ENCODE assay signal across 1 cellular context in the genomic region with DNA sequence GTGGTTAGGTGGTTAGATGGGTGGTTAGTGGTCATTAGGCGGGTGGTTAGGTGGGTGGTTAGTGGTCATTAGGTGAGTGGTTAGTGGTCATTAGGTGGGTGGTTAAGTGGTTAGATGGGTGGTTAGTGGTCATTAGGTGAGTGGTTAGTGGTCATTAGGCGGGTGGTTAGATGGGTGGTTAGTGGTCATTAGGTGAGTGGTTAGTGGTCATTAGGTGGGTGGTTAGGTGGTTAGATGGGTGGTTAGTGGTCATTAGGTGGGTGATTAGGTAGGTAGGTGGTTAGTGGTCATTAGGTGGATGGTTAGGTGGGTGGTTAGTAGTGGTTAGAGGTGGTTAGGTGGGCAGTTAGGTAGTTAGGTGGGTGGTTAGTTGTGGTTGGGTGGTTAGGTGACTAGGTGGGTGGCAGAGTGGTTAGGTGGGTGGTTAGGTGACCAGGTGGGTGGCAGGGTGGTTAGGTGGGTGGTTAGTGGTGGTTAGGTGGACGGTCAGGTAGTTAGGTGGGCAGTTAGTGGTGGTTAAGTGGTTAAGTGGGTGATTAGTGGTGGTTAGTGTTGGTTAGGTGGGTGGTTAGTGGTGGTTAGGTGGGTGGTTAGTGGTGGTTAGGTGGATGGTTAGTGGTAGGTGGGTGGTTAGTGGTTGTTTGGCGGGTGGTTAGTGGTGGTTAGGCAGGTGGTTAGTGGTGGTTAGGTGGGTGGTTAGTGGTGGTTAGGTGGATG.
TF ChIP-seq lines count a peak whose summit lies in the region.

No MANE protein-coding gene starts in this region.

TF ChIP-seq in K562, 482 proteins besides CTCF, POLR2A, EP300 and RAD21 (continued from another document and continues in another):
- no peak for TF ChIP-seq TEAD4 (IDR thresholded peaks at IDR 0.05; ENCODE audit: low read length)
- TF ChIP-seq TEAD4 (CRISPR knock-in tag; IDR thresholded peaks at IDR 0.05; ENCODE audit: borderline replicate concordance), result no peak
- TF ChIP-seq ARID1B (IDR thresholded peaks at IDR 0.05), result no peak
- TF ChIP-seq, protein P1, sequence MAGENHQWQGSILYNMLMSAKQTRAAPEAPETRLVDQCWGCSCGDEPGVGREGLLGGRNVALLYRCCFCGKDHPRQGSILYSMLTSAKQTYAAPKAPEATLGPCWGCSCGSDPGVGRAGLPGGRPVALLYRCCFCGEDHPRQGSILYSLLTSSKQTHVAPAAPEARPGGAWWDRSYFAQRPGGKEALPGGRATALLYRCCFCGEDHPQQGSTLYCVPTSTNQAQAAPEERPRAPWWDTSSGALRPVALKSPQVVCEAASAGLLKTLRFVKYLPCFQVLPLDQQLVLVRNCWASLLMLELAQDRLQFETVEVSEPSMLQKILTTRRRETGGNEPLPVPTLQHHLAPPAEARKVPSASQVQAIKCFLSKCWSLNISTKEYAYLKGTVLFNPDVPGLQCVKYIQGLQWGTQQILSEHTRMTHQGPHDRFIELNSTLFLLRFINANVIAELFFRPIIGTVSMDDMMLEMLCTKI (IDR thresholded peaks at IDR 0.05; ENCODE audit: partially characterized antibody), result no peak
- TF ChIP-seq, protein P2, sequence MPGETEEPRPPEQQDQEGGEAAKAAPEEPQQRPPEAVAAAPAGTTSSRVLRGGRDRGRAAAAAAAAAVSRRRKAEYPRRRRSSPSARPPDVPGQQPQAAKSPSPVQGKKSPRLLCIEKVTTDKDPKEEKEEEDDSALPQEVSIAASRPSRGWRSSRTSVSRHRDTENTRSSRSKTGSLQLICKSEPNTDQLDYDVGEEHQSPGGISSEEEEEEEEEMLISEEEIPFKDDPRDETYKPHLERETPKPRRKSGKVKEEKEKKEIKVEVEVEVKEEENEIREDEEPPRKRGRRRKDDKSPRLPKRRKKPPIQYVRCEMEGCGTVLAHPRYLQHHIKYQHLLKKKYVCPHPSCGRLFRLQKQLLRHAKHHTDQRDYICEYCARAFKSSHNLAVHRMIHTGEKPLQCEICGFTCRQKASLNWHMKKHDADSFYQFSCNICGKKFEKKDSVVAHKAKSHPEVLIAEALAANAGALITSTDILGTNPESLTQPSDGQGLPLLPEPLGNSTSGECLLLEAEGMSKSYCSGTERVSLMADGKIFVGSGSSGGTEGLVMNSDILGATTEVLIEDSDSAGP (CRISPR knock-in tag; IDR thresholded peaks at IDR 0.05), result no peak
- TF ChIP-seq PHF20 (IDR thresholded peaks at IDR 0.05; ENCODE audit: partially characterized antibody), result peak; percentile 18
- TF ChIP-seq HLTF (IDR thresholded peaks at IDR 0.05), result peak; percentile 88
- TF ChIP-seq, protein P3, sequence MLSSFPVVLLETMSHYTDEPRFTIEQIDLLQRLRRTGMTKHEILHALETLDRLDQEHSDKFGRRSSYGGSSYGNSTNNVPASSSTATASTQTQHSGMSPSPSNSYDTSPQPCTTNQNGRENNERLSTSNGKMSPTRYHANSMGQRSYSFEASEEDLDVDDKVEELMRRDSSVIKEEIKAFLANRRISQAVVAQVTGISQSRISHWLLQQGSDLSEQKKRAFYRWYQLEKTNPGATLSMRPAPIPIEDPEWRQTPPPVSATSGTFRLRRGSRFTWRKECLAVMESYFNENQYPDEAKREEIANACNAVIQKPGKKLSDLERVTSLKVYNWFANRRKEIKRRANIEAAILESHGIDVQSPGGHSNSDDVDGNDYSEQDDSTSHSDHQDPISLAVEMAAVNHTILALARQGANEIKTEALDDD (IDR thresholded peaks at IDR 0.05), result peak; percentile 99
- no peak for TF ChIP-seq XRCC3 (IDR thresholded peaks at IDR 0.05)
- no peak for TF ChIP-seq ZNF444 (CRISPR knock-in tag; IDR thresholded peaks at IDR 0.05)
- TF ChIP-seq TEAD2 (tag; IDR thresholded peaks at IDR 0.05), result no peak
- TF ChIP-seq ZNF586 (CRISPR knock-in tag; conservative IDR thresholded peaks at IDR 0.05), result no peak
- TF ChIP-seq NRF1 (conservative IDR thresholded peaks at IDR 0.05 in 1 of 2, IDR thresholded peaks at IDR 0.05 in 1 of 2), result no peak
- no peak for TF ChIP-seq ETV1 (tag; conservative IDR thresholded peaks at IDR 0.05; ENCODE audit: low read depth)
- TF ChIP-seq ZBTB8A (IDR thresholded peaks at IDR 0.05; ENCODE audit: partially characterized antibody), result no peak
- no peak for TF ChIP-seq HDAC3 (IDR thresholded peaks at IDR 0.05; ENCODE audit: borderline replicate concordance, partially characterized antibody)
- no peak for TF ChIP-seq PYGO2 (tag; IDR thresholded peaks at IDR 0.05)
- TF ChIP-seq KLF6 (CRISPR knock-in tag; IDR thresholded peaks at IDR 0.05; ENCODE audit: borderline replicate concordance), result no peak
- no peak for TF ChIP-seq EWSR1 (IDR thresholded peaks at IDR 0.05; ENCODE audit: borderline replicate concordance, low read depth, partially characterized antibody)
- no peak for TF ChIP-seq PPARD (CRISPR knock-in tag; IDR thresholded peaks at IDR 0.05)
- TF ChIP-seq, protein P4, sequence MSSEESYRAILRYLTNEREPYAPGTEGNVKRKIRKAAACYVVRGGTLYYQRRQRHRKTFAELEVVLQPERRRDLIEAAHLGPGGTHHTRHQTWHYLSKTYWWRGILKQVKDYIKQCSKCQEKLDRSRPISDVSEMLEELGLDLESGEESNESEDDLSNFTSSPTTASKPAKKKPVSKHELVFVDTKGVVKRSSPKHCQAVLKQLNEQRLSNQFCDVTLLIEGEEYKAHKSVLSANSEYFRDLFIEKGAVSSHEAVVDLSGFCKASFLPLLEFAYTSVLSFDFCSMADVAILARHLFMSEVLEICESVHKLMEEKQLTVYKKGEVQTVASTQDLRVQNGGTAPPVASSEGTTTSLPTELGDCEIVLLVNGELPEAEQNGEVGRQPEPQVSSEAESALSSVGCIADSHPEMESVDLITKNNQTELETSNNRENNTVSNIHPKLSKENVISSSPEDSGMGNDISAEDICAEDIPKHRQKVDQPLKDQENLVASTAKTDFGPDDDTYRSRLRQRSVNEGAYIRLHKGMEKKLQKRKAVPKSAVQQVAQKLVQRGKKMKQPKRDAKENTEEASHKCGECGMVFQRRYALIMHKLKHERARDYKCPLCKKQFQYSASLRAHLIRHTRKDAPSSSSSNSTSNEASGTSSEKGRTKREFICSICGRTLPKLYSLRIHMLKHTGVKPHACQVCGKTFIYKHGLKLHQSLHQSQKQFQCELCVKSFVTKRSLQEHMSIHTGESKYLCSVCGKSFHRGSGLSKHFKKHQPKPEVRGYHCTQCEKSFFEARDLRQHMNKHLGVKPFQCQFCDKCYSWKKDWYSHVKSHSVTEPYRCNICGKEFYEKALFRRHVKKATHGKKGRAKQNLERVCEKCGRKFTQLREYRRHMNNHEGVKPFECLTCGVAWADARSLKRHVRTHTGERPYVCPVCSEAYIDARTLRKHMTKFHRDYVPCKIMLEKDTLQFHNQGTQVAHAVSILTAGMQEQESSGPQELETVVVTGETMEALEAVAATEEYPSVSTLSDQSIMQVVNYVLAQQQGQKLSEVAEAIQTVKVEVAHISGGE (CRISPR knock-in tag; IDR thresholded peaks at IDR 0.05), result no peak
- no peak for TF ChIP-seq TEAD1 (CRISPR knock-in tag; IDR thresholded peaks at IDR 0.05)
- TF ChIP-seq BRD9 (IDR thresholded peaks at IDR 0.05; ENCODE audit: low read depth, partially characterized antibody), result peak; percentile 99
- TF ChIP-seq ZNF41 (CRISPR knock-in tag; conservative IDR thresholded peaks at IDR 0.05), result no peak
- no peak for TF ChIP-seq RBM25 (IDR thresholded peaks at IDR 0.05; ENCODE audit: low read depth, low read length, severe bottlenecking)
- TF ChIP-seq NR2F6 (CRISPR knock-in tag; IDR thresholded peaks at IDR 0.05), result no peak
- no peak for TF ChIP-seq MCM3 (IDR thresholded peaks at IDR 0.05)
- TF ChIP-seq, protein P5, sequence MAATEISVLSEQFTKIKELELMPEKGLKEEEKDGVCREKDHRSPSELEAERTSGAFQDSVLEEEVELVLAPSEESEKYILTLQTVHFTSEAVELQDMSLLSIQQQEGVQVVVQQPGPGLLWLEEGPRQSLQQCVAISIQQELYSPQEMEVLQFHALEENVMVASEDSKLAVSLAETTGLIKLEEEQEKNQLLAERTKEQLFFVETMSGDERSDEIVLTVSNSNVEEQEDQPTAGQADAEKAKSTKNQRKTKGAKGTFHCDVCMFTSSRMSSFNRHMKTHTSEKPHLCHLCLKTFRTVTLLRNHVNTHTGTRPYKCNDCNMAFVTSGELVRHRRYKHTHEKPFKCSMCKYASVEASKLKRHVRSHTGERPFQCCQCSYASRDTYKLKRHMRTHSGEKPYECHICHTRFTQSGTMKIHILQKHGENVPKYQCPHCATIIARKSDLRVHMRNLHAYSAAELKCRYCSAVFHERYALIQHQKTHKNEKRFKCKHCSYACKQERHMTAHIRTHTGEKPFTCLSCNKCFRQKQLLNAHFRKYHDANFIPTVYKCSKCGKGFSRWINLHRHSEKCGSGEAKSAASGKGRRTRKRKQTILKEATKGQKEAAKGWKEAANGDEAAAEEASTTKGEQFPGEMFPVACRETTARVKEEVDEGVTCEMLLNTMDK (IDR thresholded peaks at IDR 0.05; ENCODE audit: borderline replicate concordance, insufficient read depth, low read depth, low read length, poor library complexity, severe bottlenecking), result no peak
- TF ChIP-seq, protein P6, sequence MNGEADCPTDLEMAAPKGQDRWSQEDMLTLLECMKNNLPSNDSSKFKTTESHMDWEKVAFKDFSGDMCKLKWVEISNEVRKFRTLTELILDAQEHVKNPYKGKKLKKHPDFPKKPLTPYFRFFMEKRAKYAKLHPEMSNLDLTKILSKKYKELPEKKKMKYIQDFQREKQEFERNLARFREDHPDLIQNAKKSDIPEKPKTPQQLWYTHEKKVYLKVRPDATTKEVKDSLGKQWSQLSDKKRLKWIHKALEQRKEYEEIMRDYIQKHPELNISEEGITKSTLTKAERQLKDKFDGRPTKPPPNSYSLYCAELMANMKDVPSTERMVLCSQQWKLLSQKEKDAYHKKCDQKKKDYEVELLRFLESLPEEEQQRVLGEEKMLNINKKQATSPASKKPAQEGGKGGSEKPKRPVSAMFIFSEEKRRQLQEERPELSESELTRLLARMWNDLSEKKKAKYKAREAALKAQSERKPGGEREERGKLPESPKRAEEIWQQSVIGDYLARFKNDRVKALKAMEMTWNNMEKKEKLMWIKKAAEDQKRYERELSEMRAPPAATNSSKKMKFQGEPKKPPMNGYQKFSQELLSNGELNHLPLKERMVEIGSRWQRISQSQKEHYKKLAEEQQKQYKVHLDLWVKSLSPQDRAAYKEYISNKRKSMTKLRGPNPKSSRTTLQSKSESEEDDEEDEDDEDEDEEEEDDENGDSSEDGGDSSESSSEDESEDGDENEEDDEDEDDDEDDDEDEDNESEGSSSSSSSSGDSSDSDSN (IDR thresholded peaks at IDR 0.05; ENCODE audit: borderline replicate concordance in 1 of 2, low read depth in 2 of 2, low read length in 2 of 2), result no peak
- TF ChIP-seq, protein P7, sequence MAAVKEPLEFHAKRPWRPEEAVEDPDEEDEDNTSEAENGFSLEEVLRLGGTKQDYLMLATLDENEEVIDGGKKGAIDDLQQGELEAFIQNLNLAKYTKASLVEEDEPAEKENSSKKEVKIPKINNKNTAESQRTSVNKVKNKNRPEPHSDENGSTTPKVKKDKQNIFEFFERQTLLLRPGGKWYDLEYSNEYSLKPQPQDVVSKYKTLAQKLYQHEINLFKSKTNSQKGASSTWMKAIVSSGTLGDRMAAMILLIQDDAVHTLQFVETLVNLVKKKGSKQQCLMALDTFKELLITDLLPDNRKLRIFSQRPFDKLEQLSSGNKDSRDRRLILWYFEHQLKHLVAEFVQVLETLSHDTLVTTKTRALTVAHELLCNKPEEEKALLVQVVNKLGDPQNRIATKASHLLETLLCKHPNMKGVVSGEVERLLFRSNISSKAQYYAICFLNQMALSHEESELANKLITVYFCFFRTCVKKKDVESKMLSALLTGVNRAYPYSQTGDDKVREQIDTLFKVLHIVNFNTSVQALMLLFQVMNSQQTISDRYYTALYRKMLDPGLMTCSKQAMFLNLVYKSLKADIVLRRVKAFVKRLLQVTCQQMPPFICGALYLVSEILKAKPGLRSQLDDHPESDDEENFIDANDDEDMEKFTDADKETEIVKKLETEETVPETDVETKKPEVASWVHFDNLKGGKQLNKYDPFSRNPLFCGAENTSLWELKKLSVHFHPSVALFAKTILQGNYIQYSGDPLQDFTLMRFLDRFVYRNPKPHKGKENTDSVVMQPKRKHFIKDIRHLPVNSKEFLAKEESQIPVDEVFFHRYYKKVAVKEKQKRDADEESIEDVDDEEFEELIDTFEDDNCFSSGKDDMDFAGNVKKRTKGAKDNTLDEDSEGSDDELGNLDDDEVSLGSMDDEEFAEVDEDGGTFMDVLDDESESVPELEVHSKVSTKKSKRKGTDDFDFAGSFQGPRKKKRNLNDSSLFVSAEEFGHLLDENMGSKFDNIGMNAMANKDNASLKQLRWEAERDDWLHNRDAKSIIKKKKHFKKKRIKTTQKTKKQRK (IDR thresholded peaks at IDR 0.05; ENCODE audit: borderline replicate concordance, low read depth, low read length), result no peak
- TF ChIP-seq, protein P8, sequence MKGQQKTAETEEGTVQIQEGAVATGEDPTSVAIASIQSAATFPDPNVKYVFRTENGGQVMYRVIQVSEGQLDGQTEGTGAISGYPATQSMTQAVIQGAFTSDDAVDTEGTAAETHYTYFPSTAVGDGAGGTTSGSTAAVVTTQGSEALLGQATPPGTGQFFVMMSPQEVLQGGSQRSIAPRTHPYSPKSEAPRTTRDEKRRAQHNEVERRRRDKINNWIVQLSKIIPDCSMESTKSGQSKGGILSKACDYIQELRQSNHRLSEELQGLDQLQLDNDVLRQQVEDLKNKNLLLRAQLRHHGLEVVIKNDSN (CRISPR knock-in tag; IDR thresholded peaks at IDR 0.05), result 0 out of 2 replicates have a peak, but pooled peaks have one; percentile 6
- no peak for TF ChIP-seq TCF7L2 (IDR thresholded peaks at IDR 0.05; ENCODE audit: low read depth, low read length)
- no peak for TF ChIP-seq ZKSCAN1 (IDR thresholded peaks at IDR 0.05; ENCODE audit: low read depth, low read length)
- TF ChIP-seq, protein P9, sequence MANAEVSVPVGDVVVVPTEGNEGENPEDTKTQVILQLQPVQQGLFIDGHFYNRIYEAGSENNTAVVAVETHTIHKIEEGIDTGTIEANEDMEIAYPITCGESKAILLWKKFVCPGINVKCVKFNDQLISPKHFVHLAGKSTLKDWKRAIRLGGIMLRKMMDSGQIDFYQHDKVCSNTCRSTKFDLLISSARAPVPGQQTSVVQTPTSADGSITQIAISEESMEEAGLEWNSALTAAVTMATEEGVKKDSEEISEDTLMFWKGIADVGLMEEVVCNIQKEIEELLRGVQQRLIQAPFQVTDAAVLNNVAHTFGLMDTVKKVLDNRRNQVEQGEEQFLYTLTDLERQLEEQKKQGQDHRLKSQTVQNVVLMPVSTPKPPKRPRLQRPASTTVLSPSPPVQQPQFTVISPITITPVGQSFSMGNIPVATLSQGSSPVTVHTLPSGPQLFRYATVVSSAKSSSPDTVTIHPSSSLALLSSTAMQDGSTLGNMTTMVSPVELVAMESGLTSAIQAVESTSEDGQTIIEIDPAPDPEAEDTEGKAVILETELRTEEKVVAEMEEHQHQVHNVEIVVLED (CRISPR knock-in tag; IDR thresholded peaks at IDR 0.05), result no peak
- peak; percentile 57; the same call in 1 of the 2 replicates for TF ChIP-seq MIER1 (IDR thresholded peaks at IDR 0.05; ENCODE audit: low read depth)
- TF ChIP-seq, protein P10, sequence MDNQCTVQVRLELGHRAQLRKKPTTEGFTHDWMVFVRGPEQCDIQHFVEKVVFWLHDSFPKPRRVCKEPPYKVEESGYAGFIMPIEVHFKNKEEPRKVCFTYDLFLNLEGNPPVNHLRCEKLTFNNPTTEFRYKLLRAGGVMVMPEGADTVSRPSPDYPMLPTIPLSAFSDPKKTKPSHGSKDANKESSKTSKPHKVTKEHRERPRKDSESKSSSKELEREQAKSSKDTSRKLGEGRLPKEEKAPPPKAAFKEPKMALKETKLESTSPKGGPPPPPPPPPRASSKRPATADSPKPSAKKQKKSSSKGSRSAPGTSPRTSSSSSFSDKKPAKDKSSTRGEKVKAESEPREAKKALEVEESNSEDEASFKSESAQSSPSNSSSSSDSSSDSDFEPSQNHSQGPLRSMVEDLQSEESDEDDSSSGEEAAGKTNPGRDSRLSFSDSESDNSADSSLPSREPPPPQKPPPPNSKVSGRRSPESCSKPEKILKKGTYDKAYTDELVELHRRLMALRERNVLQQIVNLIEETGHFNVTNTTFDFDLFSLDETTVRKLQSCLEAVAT (IDR thresholded peaks at IDR 0.05), result 0 out of 4 replicates have a peak, but pooled peaks of 1 of the 2 experiments have one; percentile 11
- TF ChIP-seq SMARCA5 (IDR thresholded peaks at IDR 0.05), result peak; percentile 48; the same call in 1 of the 2 replicates
